ENCODE assay signal across 8 cellular contexts in the genomic region with DNA sequence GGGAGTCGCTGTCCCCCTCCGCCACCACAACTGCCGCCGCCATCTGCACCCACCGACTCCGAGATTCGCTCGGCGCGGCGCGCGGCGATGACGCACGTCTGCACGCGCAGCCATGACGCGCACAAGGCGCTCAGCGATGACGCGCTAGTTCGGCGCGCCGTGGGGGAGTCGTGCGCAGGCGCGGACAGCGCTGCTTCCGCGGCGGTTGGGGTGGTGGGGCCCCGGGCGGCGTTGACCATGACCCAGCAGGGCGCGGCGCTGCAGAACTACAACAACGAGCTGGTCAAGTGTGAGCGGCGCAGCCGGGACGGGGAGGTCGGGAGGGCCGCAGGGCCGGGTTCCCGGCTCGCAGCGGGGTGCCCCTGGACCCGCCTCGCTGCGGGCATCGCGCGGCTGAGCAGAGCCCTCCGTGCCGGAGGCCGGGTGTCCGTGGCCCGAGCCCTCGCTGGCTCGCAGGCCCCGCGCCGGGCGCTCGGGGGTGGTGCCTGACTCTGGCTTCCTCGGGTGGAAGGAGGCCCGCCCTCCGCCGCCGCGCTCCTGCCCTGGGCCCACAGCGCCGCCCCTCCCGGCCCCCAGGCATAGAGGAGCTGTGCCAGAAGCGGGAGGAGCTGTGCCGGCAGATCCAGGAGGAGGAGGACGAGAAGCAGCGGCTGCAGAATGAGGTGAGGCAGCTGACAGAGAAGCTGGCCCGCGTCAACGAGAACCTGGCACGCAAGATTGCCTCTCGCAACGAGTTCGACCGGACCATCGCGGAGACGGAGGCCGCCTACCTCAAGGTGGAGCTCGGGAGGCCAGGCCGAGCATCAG. TPM values are rescaled to one million over a fixed set of nuclear protein-coding genes. Genes with fewer than 3 reads are reported as not detected.
A peak's percentile ranks its signal among the peaks of the same experiment; 100 is the strongest.
DNase-seq lines count a peak whose midpoint lies in the region; ATAC-seq and TF ChIP-seq lines count a peak whose summit lies in the region.

A gene with protein sequence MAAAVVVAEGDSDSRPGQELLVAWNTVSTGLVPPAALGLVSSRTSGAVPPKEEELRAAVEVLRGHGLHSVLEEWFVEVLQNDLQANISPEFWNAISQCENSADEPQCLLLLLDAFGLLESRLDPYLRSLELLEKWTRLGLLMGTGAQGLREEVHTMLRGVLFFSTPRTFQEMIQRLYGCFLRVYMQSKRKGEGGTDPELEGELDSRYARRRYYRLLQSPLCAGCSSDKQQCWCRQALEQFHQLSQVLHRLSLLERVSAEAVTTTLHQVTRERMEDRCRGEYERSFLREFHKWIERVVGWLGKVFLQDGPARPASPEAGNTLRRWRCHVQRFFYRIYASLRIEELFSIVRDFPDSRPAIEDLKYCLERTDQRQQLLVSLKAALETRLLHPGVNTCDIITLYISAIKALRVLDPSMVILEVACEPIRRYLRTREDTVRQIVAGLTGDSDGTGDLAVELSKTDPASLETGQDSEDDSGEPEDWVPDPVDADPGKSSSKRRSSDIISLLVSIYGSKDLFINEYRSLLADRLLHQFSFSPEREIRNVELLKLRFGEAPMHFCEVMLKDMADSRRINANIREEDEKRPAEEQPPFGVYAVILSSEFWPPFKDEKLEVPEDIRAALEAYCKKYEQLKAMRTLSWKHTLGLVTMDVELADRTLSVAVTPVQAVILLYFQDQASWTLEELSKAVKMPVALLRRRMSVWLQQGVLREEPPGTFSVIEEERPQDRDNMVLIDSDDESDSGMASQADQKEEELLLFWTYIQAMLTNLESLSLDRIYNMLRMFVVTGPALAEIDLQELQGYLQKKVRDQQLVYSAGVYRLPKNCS (minus strand): TSS at position 71 of the 807 bp plus-strand sequence. CDS start 28 bp downstream, at position 43.
Gene SSNA1 (plus strand): TSS at position 187 of the 807 bp plus-strand sequence. CDS start 51 bp downstream, at position 238.

- H3K27ac ChIP-seq in HUES48 (ENCODE audit: low read depth, low read length) (peak within 1 kb of the TSS; percentile 93), OCI-LY3 (ENCODE audit: low read length) (peak within 1 kb of the TSS; percentile 80)

- H3K9me3 ChIP-seq in HUES48 (ENCODE audit: control insufficient read depth, insufficient read depth, low read length) = no peaks in the 10 kb centered on the region
- H3K9me3 ChIP-seq in OCI-LY3 (ENCODE audit: insufficient read depth, low read length) = no peaks in the 10 kb centered on the region

- ATAC-seq in GM21381 (IDR thresholded peaks at IDR 0.05; ENCODE audit: unreplicated experiment) = peak; percentile 78

- no peaks in the 10 kb centered on the region for H4K20me1 ChIP-seq in OCI-LY3 (ENCODE audit: insufficient read depth, low read length)

- DNase-seq in D341Med (ENCODE audit: low spot score) = peak; percentile 98
- DNase-seq in activated T-cell treated with anti-CD3 and anti-CD28 coated beads for 1 hour (ENCODE audit: low read depth) = peak; percentile 93
- DNase-seq in epithelial cell of esophagus (ENCODE audit: low read depth) = peak; percentile 93
- DNase-seq in mucosa of gallbladder (ENCODE audit: low spot score) = peak; percentile 95
- DNase-seq in stimulated activated CD8-positive, alpha-beta memory T cell treated with anti-CD3 and anti-CD28 coated beads, Interleukin-4, amount 100 ng/mL, for 4 hours (ENCODE audit: low read depth in 2 of 2, low spot score in 1 of 2) = peak; percentile 82 to 83

- H2AFZ ChIP-seq in OCI-LY3 (ENCODE audit: low read depth, low read length) = no peak within 1 kb of the TSS

- peak within 1 kb of the TSS; percentile 87 for H3K4me3 ChIP-seq in HUES48 (ENCODE audit: low read depth, low read length)
- H3K4me3 ChIP-seq in OCI-LY3 (ENCODE audit: low read length) = peak within 1 kb of the TSS; percentile 86
- H3K4me3 ChIP-seq in epithelial cell of esophagus (ENCODE audit: low read length) = peak within 1 kb of the TSS; percentile 94

- TF ChIP-seq CTCF in OCI-LY3 (IDR thresholded peaks at IDR 0.05; ENCODE audit: low read depth, low read length) (peak; percentile 39), epithelial cell of esophagus (IDR thresholded peaks at IDR 0.05; ENCODE audit: insufficient read depth, low read depth, low read length, missing control alignments) (peak; percentile 57)

- peaks cover 46% of the 10 kb centered on the region for H3K79me2 ChIP-seq in OCI-LY3 (ENCODE audit: low read length)

- H3K4me1 ChIP-seq in HUES48 (ENCODE audit: control insufficient read depth, insufficient read depth, low read length) (no peaks in the 10 kb centered on the region), OCI-LY3 (ENCODE audit: low read length) (peaks cover 18% of the 10 kb centered on the region)

- peak within 1 kb of the TSS; percentile 74 for H3K9ac ChIP-seq in HUES48 (ENCODE audit: low read depth, low read length)
- H3K9ac ChIP-seq in OCI-LY3 (ENCODE audit: low read length) = peak within 1 kb of the TSS; percentile 80

- peak within 1 kb of the TSS; percentile 90 for H3K4me2 ChIP-seq in OCI-LY3 (ENCODE audit: low read length)

- H3K27me3 ChIP-seq in HUES48 (ENCODE audit: control insufficient read depth, insufficient read depth, low read length) (no peaks in the 10 kb centered on the region), OCI-LY3 (ENCODE audit: low read depth, low read length) (no peaks in the 10 kb centered on the region)

- H3K36me3 ChIP-seq in HUES48 (ENCODE audit: control insufficient read depth, insufficient read depth, low read length) (peaks cover 53% of the 10 kb centered on the region), OCI-LY3 (replicated peaks; ENCODE audit: low read depth, low read length) (peaks cover 8% of the 10 kb centered on the region)

RNA-seq across cellular contexts. Expression of the first gene that starts in this region (rescaled TPM):
- total RNA-seq in mucosa of gallbladder = 64.6 TPM

RNA-seq across cellular contexts. Expression of gene SSNA1, which starts in this region (rescaled TPM):
- 65.7 TPM for total RNA-seq in mucosa of gallbladder

Comparison
In these comparisons a context has a peak if more than half of its experiments do, and no peak if none do; other contexts are left out.
1. Peak in every context shown above with its lines: DNase-seq, ATAC-seq, H3K4me3 ChIP-seq and H3K27ac ChIP-seq.